8 cellular contexts compared by ENCODE assay signal in the genomic region with DNA sequence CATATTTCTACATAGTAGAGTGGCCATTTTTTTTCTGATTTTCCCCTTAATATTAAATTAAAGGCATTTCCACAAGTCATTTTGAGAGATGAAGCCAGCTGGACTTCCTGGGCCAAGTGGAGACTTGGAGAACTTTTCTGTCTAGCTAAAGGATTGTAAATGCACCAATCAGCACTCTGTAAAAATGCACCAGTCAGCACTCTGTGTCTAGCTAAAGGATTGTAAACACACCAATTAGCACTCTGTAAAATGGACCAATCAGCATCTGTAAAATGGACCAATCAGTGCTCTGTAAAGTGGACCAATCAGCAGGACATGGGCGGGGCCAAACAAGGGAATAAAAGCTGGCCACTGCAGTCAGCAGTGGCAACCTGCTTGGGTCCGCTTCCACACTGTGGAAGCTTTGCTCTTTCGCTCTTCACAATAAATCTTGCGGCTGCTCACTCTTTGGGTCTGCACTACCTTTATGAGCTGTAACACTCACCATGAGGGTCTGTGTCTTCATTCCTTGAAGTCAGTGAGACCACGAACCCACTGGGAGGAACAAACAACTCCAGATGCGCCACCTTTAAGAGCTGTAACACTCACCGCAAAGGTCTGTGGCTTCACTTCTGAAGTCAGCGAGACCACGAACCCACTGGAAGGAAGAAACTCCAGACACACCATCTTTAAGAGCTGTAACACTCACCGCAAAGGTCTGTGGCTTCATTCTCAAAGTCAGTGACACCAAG. TPM values are rescaled to one million over a fixed set of nuclear protein-coding genes. Genes with fewer than 3 reads are reported as not detected.
A peak's percentile ranks its signal among the peaks of the same experiment; 100 is the strongest.
DNase-seq lines count a peak whose midpoint lies in the region; ATAC-seq and TF ChIP-seq lines count a peak whose summit lies in the region.
"Not testable (repeated sequence)": the region's sequence is repeated elsewhere in the genome, so short reads cannot be mapped to it uniquely, and the experiment has no call there.

No MANE protein-coding gene starts in this region.

- POLR2A ChIA-PET in CD8-positive, alpha-beta memory T cell (lab: Charles Lee), result interaction anchor here (0.6 kb wide), 1 partner anchor 31 kb away, joined by 3 read pairs; no protein-coding TSS in a partner anchor
- POLR2A ChIA-PET in activated CD8-positive, alpha-beta T cell treated with anti-CD3 and anti-CD28 coated beads for 36 hours (lab: Charles Lee), result interaction anchor here (0.7 to 1.4 kb wide), 4 partner anchors 27 to 317 kb away, joined by 3 to 5 read pairs (median 4); partner anchors contain the start of gene TBC1D5
- POLR2A ChIA-PET in naive thymus-derived CD8-positive, alpha-beta T cell (lab: Charles Lee), result interaction anchor here (1.2 kb wide), 1 partner anchor 32 kb away, joined by 5 read pairs; the partner anchor contains the start of gene TBC1D5

- ATAC-seq in activated CD8-positive, alpha-beta T cell treated with anti-CD3 and anti-CD28 coated beads for 36 hours, result peak; percentile 79
- peak; percentile 84 to 87 for ATAC-seq in activated T-cell treated with anti-CD3 and anti-CD28 coated beads, Interleukin-2, amount 50 U/mL, for 72 hours (replicated peaks in 1 of 2)
- ATAC-seq in naive thymus-derived CD8-positive, alpha-beta T cell, result peak; percentile 85 to 87

- H3K36me3 ChIP-seq in CD8-positive, alpha-beta memory T cell (ENCODE audit: insufficient read depth, low read length), result not testable (repeated sequence)

- DNase-seq in CD8-positive, alpha-beta memory T cell, result peak in 4 of 5 donors; percentile 28 to 74 (median 58)
- peak in 3 of 5 donors; percentile 7 to 40 (median 12) for DNase-seq in T-helper 1 cell
- DNase-seq in activated CD8-positive, alpha-beta T cell treated with anti-CD3 and anti-CD28 coated beads for 36 hours, result peak; percentile 90
- DNase-seq in activated T-cell treated with anti-CD3 and anti-CD28 coated beads, Interleukin-2, amount 50 U/mL, for 72 hours, result peak; percentile 67 to 80
- DNase-seq in naive thymus-derived CD8-positive, alpha-beta T cell, result peak in 8 of 10 donors; percentile 38 to 73 (median 68)
- peak; percentile 8 for DNase-seq in stimulated activated CD8-positive, alpha-beta memory T cell treated with anti-CD3 and anti-CD28 coated beads, Interleukin-12 subunit alpha, Interleukin-12 subunit beta, amount 100 ng/mL, for 1 hour (ENCODE audit: low read depth)
- DNase-seq in stimulated activated naive CD4-positive, alpha-beta T cell (lab: John Stamatoyannopoulos, UW), result peak in 5 of 6 experiments; percentile 0 to 50 (median 21)

- peak overlapping the region in 6 of 7 donors; percentile 68 to 81 (median 79) for H3K4me3 Mint-ChIP-seq in CD8-positive, alpha-beta memory T cell
- peak overlapping the region; percentile 79 for H3K4me3 Mint-ChIP-seq in activated CD8-positive, alpha-beta T cell treated with anti-CD3 and anti-CD28 coated beads for 36 hours
- peak overlapping the region; percentile 58 to 61 for H3K4me3 Mint-ChIP-seq in activated T-cell treated with anti-CD3 and anti-CD28 coated beads, Interleukin-2, amount 50 U/mL, for 72 hours
- peak overlapping the region; percentile 74 for H3K4me3 Mint-ChIP-seq in activated naive CD8-positive, alpha-beta T cell
- peak overlapping the region; percentile 48 to 86 (median 68) for H3K4me3 Mint-ChIP-seq in naive thymus-derived CD8-positive, alpha-beta T cell

- intact Hi-C loops in activated CD8-positive, alpha-beta T cell treated with anti-CD3 and anti-CD28 coated beads for 36 hours (cut with micrococcal nuclease), result not testable (repeated sequence)

- H3K9me3 ChIP-seq in CD8-positive, alpha-beta memory T cell (ENCODE audit: low read length), result not testable (repeated sequence)

- peak overlapping the region; percentile 50 for H3K4me3 ChIP-seq in CD8-positive, alpha-beta memory T cell (ENCODE audit: low read length)

- not testable (repeated sequence) for H3K27me3 Mint-ChIP-seq in CD8-positive, alpha-beta memory T cell
- H3K27me3 Mint-ChIP-seq in activated CD8-positive, alpha-beta T cell treated with anti-CD3 and anti-CD28 coated beads for 36 hours, result peaks cover 31% of the 10 kb centered on the region
- peaks cover 42% of the 10 kb centered on the region for H3K27me3 Mint-ChIP-seq in activated T-cell treated with anti-CD3 and anti-CD28 coated beads, Interleukin-2, amount 50 U/mL, for 72 hours (ENCODE audit: low read depth)
- H3K27me3 Mint-ChIP-seq in activated naive CD8-positive, alpha-beta T cell, result peaks cover 19% of the 10 kb centered on the region
- peaks cover 10 to 53% (median 25%) of the 10 kb centered on the region in 5 donors for H3K27me3 Mint-ChIP-seq in naive thymus-derived CD8-positive, alpha-beta T cell

- peak overlapping the region in 7 of 8 donors; percentile 16 to 80 (median 77) for H3K27ac Mint-ChIP-seq in CD8-positive, alpha-beta memory T cell
- H3K27ac Mint-ChIP-seq in activated CD8-positive, alpha-beta T cell treated with anti-CD3 and anti-CD28 coated beads for 36 hours, result peak overlapping the region; percentile 86
- peak overlapping the region; percentile 75 for H3K27ac Mint-ChIP-seq in activated T-cell treated with anti-CD3 and anti-CD28 coated beads, Interleukin-2, amount 50 U/mL, for 72 hours
- peak overlapping the region; percentile 72 for H3K27ac Mint-ChIP-seq in activated naive CD8-positive, alpha-beta T cell
- peak overlapping the region in 5 of 10 donors; percentile 29 to 78 (median 75) for H3K27ac Mint-ChIP-seq in naive thymus-derived CD8-positive, alpha-beta T cell

- CTCF ChIA-PET in CD8-positive, alpha-beta memory T cell (lab: Charles Lee), result interaction anchor here (1.4 kb wide), 1 partner anchor 66 kb away, joined by 3 read pairs; no protein-coding TSS in a partner anchor
- CTCF ChIA-PET in activated CD8-positive, alpha-beta T cell treated with anti-CD3 and anti-CD28 coated beads for 36 hours (lab: Charles Lee), result interaction anchor here (0.8 to 1.0 kb wide), 3 partner anchors 12 to 67 kb away, joined by 3 to 4 read pairs (median 4); partner anchors contain the start of gene TBC1D5

- not testable (repeated sequence) for H3K27me3 ChIP-seq in CD8-positive, alpha-beta memory T cell (ENCODE audit: insufficient read depth, low read length, poor library complexity, severe bottlenecking)

- not testable (repeated sequence) for H3K36me3 Mint-ChIP-seq in CD8-positive, alpha-beta memory T cell; activated CD8-positive, alpha-beta T cell treated with anti-CD3 and anti-CD28 coated beads for 36 hours (ENCODE audit: low read depth); activated T-cell treated with anti-CD3 and anti-CD28 coated beads, Interleukin-2, amount 50 U/mL, for 72 hours (ENCODE audit: insufficient read depth in 2 of 2); activated naive CD8-positive, alpha-beta T cell; naive thymus-derived CD8-positive, alpha-beta T cell

- TF ChIP-seq CTCF in activated CD8-positive, alpha-beta T cell treated with anti-CD3 and anti-CD28 coated beads for 36 hours (IDR thresholded peaks at IDR 0.05), result not testable (repeated sequence)

- H3K27ac ChIP-seq in CD8-positive, alpha-beta memory T cell (ENCODE audit: low read depth, low read length), result not testable (repeated sequence)

- not testable (repeated sequence) for H3K9me3 Mint-ChIP-seq in CD8-positive, alpha-beta memory T cell; activated CD8-positive, alpha-beta T cell treated with anti-CD3 and anti-CD28 coated beads for 36 hours; activated T-cell treated with anti-CD3 and anti-CD28 coated beads, Interleukin-2, amount 50 U/mL, for 72 hours; activated naive CD8-positive, alpha-beta T cell (ENCODE audit: low read depth); naive thymus-derived CD8-positive, alpha-beta T cell

- H3K4me1 Mint-ChIP-seq in CD8-positive, alpha-beta memory T cell, result peaks cover 14 to 17% (median 17%) of the 10 kb centered on the region in 3 donors
- peaks cover 20% of the 10 kb centered on the region for H3K4me1 Mint-ChIP-seq in activated CD8-positive, alpha-beta T cell treated with anti-CD3 and anti-CD28 coated beads for 36 hours (ENCODE audit: low read depth)
- peaks cover 17% of the 10 kb centered on the region for H3K4me1 Mint-ChIP-seq in activated T-cell treated with anti-CD3 and anti-CD28 coated beads, Interleukin-2, amount 50 U/mL, for 72 hours (ENCODE audit: low read depth)
- peaks cover 17% of the 10 kb centered on the region for H3K4me1 Mint-ChIP-seq in activated naive CD8-positive, alpha-beta T cell (ENCODE audit: low read depth)
- peaks cover 10 to 20% (median 18%) of the 10 kb centered on the region in 4 donors for H3K4me1 Mint-ChIP-seq in naive thymus-derived CD8-positive, alpha-beta T cell

- H3K4me1 ChIP-seq in CD8-positive, alpha-beta memory T cell (ENCODE audit: insufficient read depth, low read length), result not testable (repeated sequence)

RNA-seq across cellular contexts. Expression of gene TBC1D5, which starts 31.9 kb away (rescaled TPM):
- total RNA-seq in CD8-positive, alpha-beta memory T cell, result 10 to 100 TPM; 40.0 to 45.1 TPM
- 35.8 TPM for polyA plus RNA-seq in CD8-positive, alpha-beta memory T cell
- 10 to 100 TPM; 46.3 to 47.8 TPM for total RNA-seq in activated CD8-positive, alpha-beta T cell treated with anti-CD3 and anti-CD28 coated beads for 36 hours
- 10 to 100 TPM; 51.2 to 52.4 TPM for total RNA-seq in activated T-cell treated with anti-CD3 and anti-CD28 coated beads, Interleukin-2, amount 50 U/mL, for 72 hours
- 10 to 100 TPM; 31.5 to 34.7 TPM for total RNA-seq in naive thymus-derived CD8-positive, alpha-beta T cell
- polyA plus RNA-seq in naive thymus-derived CD8-positive, alpha-beta T cell, result 10 to 100 TPM; 21.8 to 27.2 (median 23.5) TPM

Comparison
In these comparisons a context has a peak if more than half of its experiments do, and no peak if none do; other contexts are left out.
1. DNase-seq: peak in every context shown above with its lines; median percentile 90 in activated CD8-positive, alpha-beta T cell treated with anti-CD3 and anti-CD28 coated beads for 36 hours; 74 in activated T-cell treated with anti-CD3 and anti-CD28 coated beads, Interleukin-2, amount 50 U/mL, for 72 hours; 68 in naive thymus-derived CD8-positive, alpha-beta T cell; 58 in CD8-positive, alpha-beta memory T cell; 21 in stimulated activated naive CD4-positive, alpha-beta T cell; 12 in T-helper 1 cell; 8 in stimulated activated CD8-positive, alpha-beta memory T cell treated with anti-CD3 and anti-CD28 coated beads, Interleukin-12 subunit alpha, Interleukin-12 subunit beta, amount 100 ng/mL, for 1 hour.